ENCODE assay signal across 8 cellular contexts in genomic region chr9:132160802-132161742, GRCh38. TPM values are rescaled to one million over a fixed set of nuclear protein-coding genes. Genes with fewer than 3 reads are reported as not detected.
DNase-seq lines count a peak whose midpoint lies in the region; ATAC-seq and TF ChIP-seq lines count a peak whose summit lies in the region.

No MANE protein-coding gene starts in this region.

- TF ChIP-seq CTCF in GM13977 (IDR thresholded peaks at IDR 0.05; ENCODE audit: extremely low read depth, insufficient read depth, missing control alignments): no peak
- no peak for TF ChIP-seq CTCF in OCI-LY1 (IDR thresholded peaks at IDR 0.05; ENCODE audit: low read length)
- TF ChIP-seq CTCF in vagina (IDR thresholded peaks at IDR 0.05): no peak

- no peak overlapping the region for H3K14ac ChIP-seq in trophoblast cell (ENCODE audit: low read length)

- no peaks in the 10 kb centered on the region for H3K79me1 ChIP-seq in trophoblast cell (ENCODE audit: low read length)

- H3K9me2 ChIP-seq in OCI-LY1 (ENCODE audit: low read depth, low read length): no peaks in the 10 kb centered on the region

- H3K9ac ChIP-seq in OCI-LY1 (ENCODE audit: low read length) (no peak overlapping the region), trophoblast cell (ENCODE audit: low read length) (no peak overlapping the region)

- peaks cover 7% of the 10 kb centered on the region; the same call in 1 of the 2 replicates for H3K27me3 ChIP-seq in OCI-LY1 (ENCODE audit: insufficient read depth, low read length)
- H3K27me3 ChIP-seq in trophoblast cell (ENCODE audit: insufficient read depth, low read length): peaks cover 61% of the 10 kb centered on the region
- H3K27me3 ChIP-seq in vagina: peaks cover 5% of the 10 kb centered on the region

- H3F3A ChIP-seq in OCI-LY1 (ENCODE audit: insufficient read depth, low read length): no peaks in the 10 kb centered on the region

- no peak overlapping the region for H2BK5ac ChIP-seq in trophoblast cell (ENCODE audit: low read depth, low read length, poor library complexity)

- WGBS in trophoblast cell (ENCODE audit: extremely low coverage, insufficient coverage, insufficient read length): no CpG with 5 or more reads among the region's 50 CpGs

- no peak overlapping the region for H4K8ac ChIP-seq in trophoblast cell (ENCODE audit: low read depth, low read length)

- no peak overlapping the region for H4K12ac ChIP-seq in trophoblast cell (ENCODE audit: low read depth, low read length)

- in situ Hi-C loops in GM13977 (cut with MboI; ENCODE audit: low pct_unique_long_range_greater_than_20kb, low sequenced_read_pairs, unreplicated experiment): no loop called here

- H3K4me3 ChIP-seq in OCI-LY1 (ENCODE audit: low read depth, low read length, poor library complexity, severe bottlenecking) (peak overlapping the region; percentile 27), trophoblast cell (ENCODE audit: low read depth, low read length) (peak overlapping the region; percentile 58), vagina (peak overlapping the region; percentile 55 to 83)

- no peak overlapping the region for H2BK120ac ChIP-seq in trophoblast cell (ENCODE audit: insufficient read depth, low read length, poor library complexity)

- intact Hi-C loops in vagina (cut with DNase I): no loop called here

- H2AFZ ChIP-seq in OCI-LY1 (ENCODE audit: low read length): no peak overlapping the region
- H2AFZ ChIP-seq in trophoblast cell (ENCODE audit: insufficient read depth, low read length, poor library complexity): peak overlapping the region; percentile 26

- H3K18ac ChIP-seq in trophoblast cell (ENCODE audit: low read length): no peak overlapping the region

- ATAC-seq in HG03175 (IDR thresholded peaks at IDR 0.05; ENCODE audit: unreplicated experiment) (no peak), HG03342 (IDR thresholded peaks at IDR 0.05; ENCODE audit: unreplicated experiment) (no peak)

- H3K36me3 ChIP-seq in OCI-LY1 (ENCODE audit: insufficient read depth, low read length) (no peaks in the 10 kb centered on the region), trophoblast cell (ENCODE audit: control insufficient read depth in 1 of 2, insufficient read depth in 2 of 2, low read length in 2 of 2) (no peaks in the 10 kb centered on the region), vagina (no peaks in the 10 kb centered on the region)

- H2BK12ac ChIP-seq in trophoblast cell (ENCODE audit: low read length): no peak overlapping the region

- TF ChIP-seq POLR2A in vagina (IDR thresholded peaks at IDR 0.05): no peak

- peaks cover 7% of the 10 kb centered on the region for H3K4me1 ChIP-seq in OCI-LY1 (ENCODE audit: insufficient read depth, low read length, severe bottlenecking)
- H3K4me1 ChIP-seq in trophoblast cell (ENCODE audit: control insufficient read depth in 1 of 2, insufficient read depth in 2 of 2, low read length in 2 of 2): peaks cover 3 to 7% of the 10 kb centered on the region in 2 experiments
- peaks cover 47% of the 10 kb centered on the region for H3K4me1 ChIP-seq in vagina

- no peak overlapping the region for H4K91ac ChIP-seq in trophoblast cell (ENCODE audit: low read depth, low read length)

- peak overlapping the region; percentile 22; the same call in 1 of the 2 replicates for H3K4me2 ChIP-seq in OCI-LY1 (ENCODE audit: low read length)
- peak overlapping the region; percentile 83 for H3K4me2 ChIP-seq in trophoblast cell (ENCODE audit: low read length)

- H3K27ac ChIP-seq in OCI-LY1 (ENCODE audit: low read depth, low read length, poor library complexity, severe bottlenecking): no peak overlapping the region
- H3K27ac ChIP-seq in trophoblast cell (ENCODE audit: low read depth, low read length): no peak overlapping the region
- no peak overlapping the region for H3K27ac ChIP-seq in vagina

- H3K4ac ChIP-seq in trophoblast cell (ENCODE audit: low read depth, low read length): no peak overlapping the region

- no peaks in the 10 kb centered on the region for H3K9me3 ChIP-seq in OCI-LY1 (ENCODE audit: low read length)
- peaks cover 2% of the 10 kb centered on the region for H3K9me3 ChIP-seq in trophoblast cell (ENCODE audit: insufficient read depth, low read depth, low read length)
- H3K9me3 ChIP-seq in vagina: no peaks in the 10 kb centered on the region

- no peak overlapping the region for H2AK5ac ChIP-seq in trophoblast cell (ENCODE audit: low read length)

- H3K23ac ChIP-seq in trophoblast cell (ENCODE audit: low read length): no peak overlapping the region

- H4K20me1 ChIP-seq in OCI-LY1 (ENCODE audit: insufficient read depth, low read length): no peaks in the 10 kb centered on the region

- no peaks in the 10 kb centered on the region for H3K79me2 ChIP-seq in OCI-LY1 (ENCODE audit: insufficient read depth, low read length)
- H3K79me2 ChIP-seq in trophoblast cell (ENCODE audit: control insufficient read depth, insufficient read depth, low read length, poor library complexity): no peaks in the 10 kb centered on the region

- DNase-seq in GM13977 (ENCODE audit: low spot score) (peak; percentile 67), activated T-cell treated with anti-CD3 and anti-CD28 coated beads for 4 hours (peak; percentile 40), fibroblast of peridontal ligament (ENCODE audit: extremely low read depth) (peak; percentile 72), trophoblast cell (peak; percentile 46 to 71), vagina (ENCODE audit: extremely low spot score in 2 of 2) (no peak)

RNA-seq across cellular contexts. Expression of gene NTNG2, which starts 0.8 kb away (rescaled TPM):
- polyA plus RNA-seq in trophoblast cell (2013): 0.78 and 0.92 TPM in 2 replicates
- 0.98 TPM for total RNA-seq in vagina

Comparison
In these comparisons a context has a peak if more than half of its experiments do, and no peak if none do; other contexts are left out.
1. DNase-seq: peak in GM13977 (single experiment), activated T-cell treated with anti-CD3 and anti-CD28 coated beads for 4 hours (single experiment), fibroblast of peridontal ligament (single experiment) and trophoblast cell (2 of 2); none in vagina (0 of 2).
2. Peak in every context shown above with its lines, with median percentiles within 50 percentile points of each other: H3K4me3 ChIP-seq.